In genomic region chr11:120398184-120398583, GRCh38 we compare ENCODE assay signal across 27 cellular contexts.
DNase-seq lines count a peak whose midpoint lies in the region; ATAC-seq, FAIRE-seq and TF ChIP-seq lines count a peak whose summit lies in the region.
"Had no signal": no experiment of that assay in that cellular context is flagged by ENCODE, and none has a peak within 500 bp of the region (broad histone marks: within the 10 kb centered on the region; RNA-seq: fewer than 3 reads in every experiment).

No MANE protein-coding gene starts in this region.

- peaks cover 45% of the 10 kb centered on the region for H3K4me1 ChIP-seq in A549
- peaks cover 10% of the 10 kb centered on the region; the same call in 1 of the 2 replicates for H3K4me1 ChIP-seq in HEK293 (ENCODE audit: control insufficient read depth, insufficient read depth, low read length)
- peaks cover 34% of the 10 kb centered on the region for H3K4me1 ChIP-seq in astrocyte (ENCODE audit: insufficient read depth, low read length)

- H3K27me3 ChIP-seq in astrocyte (ENCODE audit: insufficient read depth, low read length) = no peaks in the 10 kb centered on the region
- H3K27me3 ChIP-seq: BLaER1 treated with 17β-estradiol and CSF1 and Interleukin-3, amounts not matched to agents 10 nM and 100 nM; stomach had no signal

- ATAC-seq in A549 = no peak
- peak; percentile 16 for ATAC-seq in left lobe of liver
- ATAC-seq in activated T-cell treated with anti-CD3 and anti-CD28 coated beads, Interleukin-2, amount 50 U/mL, for 4 hours = no peak
- ATAC-seq: activated CD4-positive, alpha-beta T cell treated with anti-CD3 and anti-CD28 coated beads for 36 hours; HepG2; T-cell had no signal

- H3K4me3 Mint-ChIP-seq in astrocyte (ENCODE audit: unreplicated experiment) = peak overlapping the region; percentile 2
- H3K4me3 Mint-ChIP-seq in activated T-cell treated with anti-CD3 and anti-CD28 coated beads, Interleukin-2, amount 50 U/mL, for 4 hours = no peak overlapping the region
- H3K4me3 Mint-ChIP-seq: activated CD4-positive, alpha-beta T cell treated with anti-CD3 and anti-CD28 coated beads for 36 hours; activated naive CD4-positive, alpha-beta T cell treated with anti-CD3 and anti-CD28 coated beads for 36 hours; T-cell had no signal

- TF ChIP-seq CTCF in A549 (IDR thresholded peaks at IDR 0.05) (no peak), HEK293 (tag by site-specific recombination; IDR thresholded peaks at IDR 0.05) (no peak), astrocyte (IDR thresholded peaks at IDR 0.05; ENCODE audit: insufficient read depth, low read depth, low read length) (no peak)

- FAIRE-seq in A549 (lab: Jason Lieb, UNC) (no peak), astrocyte (lab: Jason Lieb, UNC) (peak; percentile 77)
- FAIRE-seq: GM18507, HepG2, TTC549 had no signal

- H3K9me3 ChIP-seq in A549 = no peaks in the 10 kb centered on the region
- no peaks in the 10 kb centered on the region for H3K9me3 ChIP-seq in HEK293 (ENCODE audit: control insufficient read depth, insufficient read depth, low read depth, low read length)
- no peaks in the 10 kb centered on the region for H3K9me3 ChIP-seq in astrocyte (ENCODE audit: insufficient read depth, low read depth, low read length)
- H3K9me3 ChIP-seq: Caco-2, stomach had no signal

- H3K4me2 ChIP-seq in A549 (peak overlapping the region; percentile 9; the same call in 1 of the 3 replicates), astrocyte (ENCODE audit: low read length) (peak overlapping the region; percentile 64)
- H3K4me2 ChIP-seq: BLaER1 treated with 17β-estradiol and CSF1 and Interleukin-3, amounts not matched to agents 10 nM and 100 nM; PC-9 had no signal

- TF ChIP-seq RAD21 in A549 (conservative IDR thresholded peaks at IDR 0.05 in 1 of 2, IDR thresholded peaks at IDR 0.05 in 1 of 2) = no peak

- WGBS in A549 (ENCODE audit: missing lambda C conversion rate) = 79% methylated on average over 2 of the region's 2 CpGs

- H3K27me3 Mint-ChIP-seq in astrocyte (ENCODE audit: low read depth, unreplicated experiment) = no peaks in the 10 kb centered on the region
- peaks cover 15% of the 10 kb centered on the region for H3K27me3 Mint-ChIP-seq in activated T-cell treated with anti-CD3 and anti-CD28 coated beads, Interleukin-2, amount 50 U/mL, for 4 hours (ENCODE audit: low read depth)

- no peak overlapping the region for H3K9ac ChIP-seq in astrocyte (ENCODE audit: low read length)
- H3K9ac ChIP-seq: BLaER1 treated with 17β-estradiol and CSF1 and Interleukin-3, amounts not matched to agents 10 nM and 100 nM had no signal

- no peak for TF ChIP-seq POLR2A in A549 (IDR thresholded peaks at IDR 0.05; ENCODE audit: low read length)

- H3K36me3 ChIP-seq in HEK293 (ENCODE audit: control insufficient read depth in 2 of 2, insufficient read depth in 1 of 2, low read length in 2 of 2) (no peaks in the 10 kb centered on the region), astrocyte (ENCODE audit: insufficient read depth, low read length) (no peaks in the 10 kb centered on the region)
- H3K36me3 ChIP-seq: BLaER1 treated with 17β-estradiol and CSF1 and Interleukin-3, amounts not matched to agents 10 nM and 100 nM; stomach had no signal

- peaks cover 8% of the 10 kb centered on the region for H4K20me1 ChIP-seq in astrocyte (ENCODE audit: insufficient read depth, low read length)

- H3K27ac Mint-ChIP-seq in astrocyte (ENCODE audit: unreplicated experiment) = peak overlapping the region; percentile 54
- H3K27ac Mint-ChIP-seq: activated CD4-positive, alpha-beta T cell treated with anti-CD3 and anti-CD28 coated beads for 36 hours; activated naive CD4-positive, alpha-beta T cell treated with anti-CD3 and anti-CD28 coated beads for 36 hours; T-cell had no signal

- H3K4me3 ChIP-seq in A549 (no peak overlapping the region), HEK293 (ENCODE audit: low read depth, low read length) (no peak overlapping the region), astrocyte (ENCODE audit: insufficient read depth, low read depth, low read length) (no peak overlapping the region)
- H3K4me3 ChIP-seq: BLaER1 treated with 17β-estradiol and CSF1 and Interleukin-3, amounts not matched to agents 10 nM and 100 nM; PC-9; stomach had no signal

- H3K4me1 Mint-ChIP-seq in astrocyte (ENCODE audit: low read depth, unreplicated experiment) = peaks cover 40% of the 10 kb centered on the region
- H3K4me1 Mint-ChIP-seq in activated T-cell treated with anti-CD3 and anti-CD28 coated beads, Interleukin-2, amount 50 U/mL, for 4 hours (ENCODE audit: low read depth) = no peaks in the 10 kb centered on the region
- H3K4me1 Mint-ChIP-seq: activated CD4-positive, alpha-beta T cell treated with anti-CD3 and anti-CD28 coated beads for 36 hours had no signal

- H2AFZ ChIP-seq in astrocyte (ENCODE audit: low read depth, low read length) = no peak overlapping the region
- H2AFZ ChIP-seq: PC-9 had no signal

- peaks cover 89% of the 10 kb centered on the region for H3K79me2 ChIP-seq in astrocyte (ENCODE audit: insufficient read depth, low read length)

- no peak for DNase-seq in A549 (ENCODE audit: low read depth in 1 of 2, low spot score in 1 of 2)
- DNase-seq in astrocyte (ENCODE audit: low read depth) = peak; percentile 76
- DNase-seq in left lobe of liver (ENCODE audit: low spot score) = no peak
- DNase-seq in NK-92 (lab: John Stamatoyannopoulos, UW; ENCODE audit: unreplicated experiment) = no peak
- no peak for DNase-seq in activated T-cell treated with anti-CD3 and anti-CD28 coated beads, Interleukin-2, amount 50 U/mL, for 4 hours
- no peak for DNase-seq in T-helper 9 cell
- DNase-seq in stimulated activated CD4-positive, alpha-beta T cell treated with anti-CD3 and anti-CD28 coated beads, Interleukin-2, amount 100 ng/mL, for 48 hours = no peak
- DNase-seq: 8988T; activated CD4-positive, alpha-beta T cell treated with anti-CD3 and anti-CD28 coated beads for 36 hours; activated naive CD4-positive, alpha-beta T cell treated with anti-CD3 and anti-CD28 coated beads for 36 hours; activated T-cell treated with anti-CD3 and anti-CD28 coated beads, Interleukin-2, amount 50 U/mL, for 48 hours; anterior cingulate cortex; Caco-2; mammary epithelial cell; NCI-H1092 treated with DMSO at 0.1 percent for 48 hours; NCI-H2029; occipital lobe; PC-9; SIG-M5; stomach; T-cell had no signal

- H3K9me3 Mint-ChIP-seq in astrocyte (ENCODE audit: unreplicated experiment) = no peaks in the 10 kb centered on the region
- peaks cover 5% of the 10 kb centered on the region for H3K9me3 Mint-ChIP-seq in activated T-cell treated with anti-CD3 and anti-CD28 coated beads, Interleukin-2, amount 50 U/mL, for 4 hours
- H3K9me3 Mint-ChIP-seq: activated naive CD4-positive, alpha-beta T cell treated with anti-CD3 and anti-CD28 coated beads for 36 hours had no signal

- CTCF ChIA-PET in A549 (lab: Yijun Ruan, JAX) (no interaction called here), HEK293 (lab: Yijun Ruan, JAX) (interaction anchor here (0.9 kb wide), 1 partner anchor 12 kb away, joined by 3 read pairs; no protein-coding TSS in a partner anchor)

- POLR2A ChIA-PET in A549 (lab: Yijun Ruan, JAX) (no interaction called here), HEK293 (lab: Yijun Ruan, JAX) (no interaction called here)

- no peak for TF ChIP-seq EP300 in A549 (IDR thresholded peaks at IDR 0.05)

- peaks cover 2% of the 10 kb centered on the region for H3K36me3 Mint-ChIP-seq in astrocyte (ENCODE audit: low read depth, unreplicated experiment)
- no peaks in the 10 kb centered on the region for H3K36me3 Mint-ChIP-seq in activated T-cell treated with anti-CD3 and anti-CD28 coated beads, Interleukin-2, amount 50 U/mL, for 4 hours (ENCODE audit: insufficient read depth)
- H3K36me3 Mint-ChIP-seq: T-cell had no signal

- H3K27ac ChIP-seq in A549 (no peak overlapping the region), HEK293 (ENCODE audit: extremely low read depth, low read depth, low read length) (no peak overlapping the region), astrocyte (ENCODE audit: low read depth, low read length) (peak overlapping the region; percentile 40)
- H3K27ac ChIP-seq: BLaER1 treated with 17β-estradiol and CSF1 and Interleukin-3, amounts not matched to agents 10 nM and 100 nM; epithelial cell of prostate; PC-9; stomach had no signal

TF ChIP-seq in A549, 52 proteins besides CTCF, POLR2A, EP300 and RAD21 (continues in another document):
- TF ChIP-seq GATA3 (IDR thresholded peaks at IDR 0.05; ENCODE audit: borderline replicate concordance) (no peak), HES2 (IDR thresholded peaks at IDR 0.05) (no peak), HOXB5 (CRISPR knock-in tag; IDR thresholded peaks at IDR 0.05) (no peak)

TF ChIP-seq in HEK293, 187 proteins besides CTCF, POLR2A, EP300 and RAD21 (continues in another document):
- no peak for TF ChIP-seq OSR2 (tag by site-specific recombination; IDR thresholded peaks at IDR 0.05)
- TF ChIP-seq, protein P1, sequence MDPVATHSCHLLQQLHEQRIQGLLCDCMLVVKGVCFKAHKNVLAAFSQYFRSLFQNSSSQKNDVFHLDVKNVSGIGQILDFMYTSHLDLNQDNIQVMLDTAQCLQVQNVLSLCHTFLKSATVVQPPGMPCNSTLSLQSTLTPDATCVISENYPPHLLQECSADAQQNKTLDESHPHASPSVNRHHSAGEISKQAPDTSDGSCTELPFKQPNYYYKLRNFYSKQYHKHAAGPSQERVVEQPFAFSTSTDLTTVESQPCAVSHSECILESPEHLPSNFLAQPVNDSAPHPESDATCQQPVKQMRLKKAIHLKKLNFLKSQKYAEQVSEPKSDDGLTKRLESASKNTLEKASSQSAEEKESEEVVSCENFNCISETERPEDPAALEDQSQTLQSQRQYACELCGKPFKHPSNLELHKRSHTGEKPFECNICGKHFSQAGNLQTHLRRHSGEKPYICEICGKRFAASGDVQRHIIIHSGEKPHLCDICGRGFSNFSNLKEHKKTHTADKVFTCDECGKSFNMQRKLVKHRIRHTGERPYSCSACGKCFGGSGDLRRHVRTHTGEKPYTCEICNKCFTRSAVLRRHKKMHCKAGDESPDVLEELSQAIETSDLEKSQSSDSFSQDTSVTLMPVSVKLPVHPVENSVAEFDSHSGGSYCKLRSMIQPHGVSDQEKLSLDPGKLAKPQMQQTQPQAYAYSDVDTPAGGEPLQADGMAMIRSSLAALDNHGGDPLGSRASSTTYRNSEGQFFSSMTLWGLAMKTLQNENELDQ (tag by site-specific recombination; IDR thresholded peaks at IDR 0.05; ENCODE audit: low read depth) = no peak
- no peak for TF ChIP-seq ZNF133 (tag by site-specific recombination; IDR thresholded peaks at IDR 0.05)
